In genomic region chr12:12718382-12718761, GRCh38 we compare ENCODE assay signal across 8 cellular contexts. TPM values are rescaled to one million over a fixed set of nuclear protein-coding genes. Genes with fewer than 3 reads are reported as not detected.
A peak's percentile ranks its signal among the peaks of the same experiment; 100 is the strongest.
DNase-seq lines count a peak whose midpoint lies in the region; ATAC-seq and TF ChIP-seq lines count a peak whose summit lies in the region.

No MANE protein-coding gene starts in this region.

- H3K79me2 ChIP-seq in Loucy (ENCODE audit: insufficient read depth, low read length) = peaks cover 79% of the 10 kb centered on the region

- TF ChIP-seq CTCF in CD14-positive monocyte (IDR thresholded peaks at IDR 0.05) (no peak), Loucy (conservative IDR thresholded peaks at IDR 0.05; ENCODE audit: low read length) (no peak)

- POLR2A ChIA-PET in naive thymus-derived CD8-positive, alpha-beta T cell (lab: Charles Lee) = interaction anchor here (0.6 to 19.2 kb wide), 14 partner anchors 7 to 361 kb away, joined by 3 to 639 read pairs (median 6); partner anchors contain the start of genes BORCS5, DUSP16 and GPR19

- H3K4me3 ChIP-seq in Loucy (ENCODE audit: low read length, poor library complexity, severe bottlenecking) = peak overlapping the region; percentile 99

- H3K27me3 Mint-ChIP-seq in CD14-positive monocyte (ENCODE audit: low read depth in 3 of 3) = no peaks in the 10 kb centered on the region
- H3K27me3 Mint-ChIP-seq in naive thymus-derived CD8-positive, alpha-beta T cell = no peaks in the 10 kb centered on the region

- H3K4me1 ChIP-seq in Loucy (ENCODE audit: insufficient read depth, low read length, poor library complexity, severe bottlenecking) = peaks cover 43% of the 10 kb centered on the region

- peak overlapping the region; percentile 99 for H3K27ac ChIP-seq in cingulate gyrus (ENCODE audit: low read depth, low read length)

- no peaks in the 10 kb centered on the region for H3K9me3 ChIP-seq in Loucy (ENCODE audit: insufficient read depth, low read depth, low read length)

- H3K27ac Mint-ChIP-seq in CD14-positive monocyte = peak overlapping the region; percentile 97 to 99 (median 98)
- H3K27ac Mint-ChIP-seq in naive thymus-derived CD8-positive, alpha-beta T cell = peak overlapping the region; percentile 92 to 99 (median 98)

- peak overlapping the region; percentile 97 to 99 for H3K4me3 Mint-ChIP-seq in CD14-positive monocyte
- peak overlapping the region; percentile 94 to 99 (median 99) for H3K4me3 Mint-ChIP-seq in naive thymus-derived CD8-positive, alpha-beta T cell

- peak overlapping the region; percentile 100 for H3K9ac ChIP-seq in Loucy (ENCODE audit: low read depth, low read length, poor library complexity, severe bottlenecking)

- H3K36me3 ChIP-seq in Loucy (ENCODE audit: insufficient read depth, low read length) = peaks cover 38% of the 10 kb centered on the region

- H4K20me1 ChIP-seq in Loucy (ENCODE audit: insufficient read depth, low read length, poor library complexity, severe bottlenecking) = peaks cover 41% of the 10 kb centered on the region

- H3K27me3 ChIP-seq in Loucy (ENCODE audit: insufficient read depth, low read length, poor library complexity, severe bottlenecking) = peaks cover 21% of the 10 kb centered on the region

- H3K9me2 ChIP-seq in Loucy (replicated peaks; ENCODE audit: low read depth, low read length) = no peaks in the 10 kb centered on the region

- peaks cover 0 to 4% (median 2%) of the 10 kb centered on the region in 7 donors for H3K9me3 Mint-ChIP-seq in CD14-positive monocyte
- H3K9me3 Mint-ChIP-seq in naive thymus-derived CD8-positive, alpha-beta T cell = no peaks in the 10 kb centered on the region

- no peak overlapping the region for H2AFZ ChIP-seq in Loucy (ENCODE audit: low read length)

- peaks cover 63% of the 10 kb centered on the region for H3K4me1 Mint-ChIP-seq in CD14-positive monocyte
- peaks cover 29 to 66% (median 49%) of the 10 kb centered on the region in 4 donors for H3K4me1 Mint-ChIP-seq in naive thymus-derived CD8-positive, alpha-beta T cell

- H3K4me2 ChIP-seq in Loucy (ENCODE audit: low read depth, low read length, poor library complexity, severe bottlenecking) = peak overlapping the region; percentile 91

- ATAC-seq in naive thymus-derived CD8-positive, alpha-beta T cell = no peak
- ATAC-seq in HG03039 (IDR thresholded peaks at IDR 0.05; ENCODE audit: unreplicated experiment) = no peak

- peaks cover 14% of the 10 kb centered on the region for H3F3A ChIP-seq in Loucy (ENCODE audit: low read depth)

- intact Hi-C loops in CD14-positive monocyte (cut with micrococcal nuclease) = loop anchor here (5.0 to 10.0 kb wide), 6 partner anchors 96 to 1144 kb away; partner anchors contain the start of genes BORCS5 (in 1 of the 2), CREBL2 (in 1 of the 2), DDX47 (in 1 of the 2) and DUSP16 (in 1 of the 2)

- peaks cover 41 to 43% of the 10 kb centered on the region in 2 donors for H3K36me3 Mint-ChIP-seq in CD14-positive monocyte
- peaks cover 27 to 50% (median 31%) of the 10 kb centered on the region in 3 donors for H3K36me3 Mint-ChIP-seq in naive thymus-derived CD8-positive, alpha-beta T cell

- DNase-seq in CD14-positive monocyte (ENCODE audit: low spot score) (no peak), superior temporal gyrus (ENCODE audit: extremely low spot score) (no peak), mucosa of gallbladder (ENCODE audit: low spot score) (no peak), NCI-H187 (lab: John Stamatoyannopoulos, UW) (no peak)
- DNase-seq in naive thymus-derived CD8-positive, alpha-beta T cell = peak in 3 of 10 donors; percentile 18 to 38 (median 29)

RNA-seq across cellular contexts. Expression of gene CDKN1B, which starts 1.2 kb away (rescaled TPM):
- polyA plus RNA-seq in CD14-positive monocyte = 1 to 10 TPM; 9.2 to 9.5 TPM
- 100 to 1,000 TPM; 161 TPM for total RNA-seq in naive thymus-derived CD8-positive, alpha-beta T cell
- polyA plus RNA-seq in naive thymus-derived CD8-positive, alpha-beta T cell = 10 to 100 TPM in 2 of 3 donors, 1 to 10 TPM in 1; 8.3 to 26.9 (median 20.6) TPM
- 63.0 TPM for total RNA-seq in mucosa of gallbladder

RNA-seq across cellular contexts. Expression of gene GPR19, which starts 22.4 kb away (rescaled TPM):
- polyA plus RNA-seq in CD14-positive monocyte = not detected
- 1 to 10 TPM; 1.3 to 1.9 TPM for total RNA-seq in naive thymus-derived CD8-positive, alpha-beta T cell
- polyA plus RNA-seq in naive thymus-derived CD8-positive, alpha-beta T cell = under 1 TPM in 2 of 3 donors, not detected in 1; 0.47 to 0.51 TPM
- 0.26 TPM for total RNA-seq in mucosa of gallbladder
